In genomic region chr6:44771647-44772415, GRCh38 we compare ENCODE assay signal across 20 cellular contexts.
A peak's percentile ranks its signal among the peaks of the same experiment; 100 is the strongest.
DNase-seq lines count a peak whose midpoint lies in the region.
"Had no signal": no experiment of that assay in that cellular context is flagged by ENCODE, and none has a peak within 500 bp of the region (broad histone marks: within the 10 kb centered on the region; RNA-seq: fewer than 3 reads in every experiment).

No MANE protein-coding gene starts in this region.

- peaks cover 7% of the 10 kb centered on the region for H3K9me3 ChIP-seq in MG63
- H3K9me3 ChIP-seq: HAP-1 had no signal

- no peak overlapping the region for H2BK15ac ChIP-seq in mesendoderm (replicated peaks; ENCODE audit: low read depth)

- H3K9me3 Mint-ChIP-seq in dendritic cell treated with granulocyte-macrophage colony-stimulating factor and Interleukin-4, amounts not matched to agents 40 ng/mL and 50 ng/mL, for 4 days, result peaks cover 13% of the 10 kb centered on the region

- no peak overlapping the region for H4K8ac ChIP-seq in mesendoderm (ENCODE audit: low read depth, low read length)

- no peak overlapping the region for H3K27ac ChIP-seq in mesendoderm (ENCODE audit: low read depth, low read length)
- H3K27ac ChIP-seq: hepatocyte, HL-60 had no signal

- WGBS in mesendoderm (ENCODE audit: extremely low coverage, insufficient coverage, low lambda C conversion rate), result no CpG with 5 or more reads among the region's 4 CpGs

- H3K4ac ChIP-seq in mesendoderm (ENCODE audit: low read depth, low read length), result no peak overlapping the region

- H3K36me3 ChIP-seq in MG63 (no peaks in the 10 kb centered on the region), mesendoderm (ENCODE audit: control insufficient read depth, insufficient read depth, low read length) (no peaks in the 10 kb centered on the region)
- H3K36me3 ChIP-seq: HAP-1 had no signal

- no peaks in the 10 kb centered on the region for H3K4me1 Mint-ChIP-seq in dendritic cell treated with granulocyte-macrophage colony-stimulating factor and Interleukin-4, amounts not matched to agents 40 ng/mL and 50 ng/mL, for 4 days (ENCODE audit: low read depth)
- H3K4me1 Mint-ChIP-seq: activated CD4-positive, alpha-beta T cell treated with anti-CD3 and anti-CD28 coated beads, Interleukin-2, amount 10 ng/mL, durations not matched to agents 7 days and 5 days had no signal

- no peaks in the 10 kb centered on the region for H3K79me2 ChIP-seq in mesendoderm (ENCODE audit: control insufficient read depth, insufficient read depth, low read length)
- H3K79me2 ChIP-seq: hepatocyte had no signal

- H3K27ac Mint-ChIP-seq in dendritic cell treated with granulocyte-macrophage colony-stimulating factor and Interleukin-4, amounts not matched to agents 40 ng/mL and 50 ng/mL, for 4 days, result peak overlapping the region; percentile 32
- H3K27ac Mint-ChIP-seq: activated CD4-positive, alpha-beta T cell treated with anti-CD3 and anti-CD28 coated beads, Interleukin-2, amount 10 ng/mL, durations not matched to agents 7 days and 5 days; CD4-positive, CD25-positive, alpha-beta regulatory T cell had no signal

- intact Hi-C loops in dendritic cell treated with granulocyte-macrophage colony-stimulating factor and Interleukin-4, amounts not matched to agents 40 ng/mL and 50 ng/mL, for 4 days (cut with micrococcal nuclease), result no loop called here

- H3K4me2 ChIP-seq in mesendoderm (ENCODE audit: low read length), result no peak overlapping the region
- H3K4me2 ChIP-seq: hepatocyte had no signal

- no peak overlapping the region for H4K5ac ChIP-seq in mesendoderm (ENCODE audit: low read length)

- H2AK5ac ChIP-seq in mesendoderm (ENCODE audit: low read length), result no peak overlapping the region

- H3K56ac ChIP-seq in mesendoderm (ENCODE audit: low read length), result no peak overlapping the region

- H3K23ac ChIP-seq in mesendoderm (ENCODE audit: low read length), result no peak overlapping the region

- DNase-seq in DMS79 (lab: John Stamatoyannopoulos, UW) (peak; percentile 14), MG63 (peak; percentile 56), mesendoderm (peak; percentile 31), NCI-H1930 (lab: John Stamatoyannopoulos, UW) (no peak), activated gamma-delta T cell (lab: John Stamatoyannopoulos, UW) (no peak), CD1c-positive myeloid dendritic cell (ENCODE audit: extremely low spot score) (no peak), DMS153 treated with DMSO at 0.1 percent for 48 hours (lab: John Stamatoyannopoulos, UW; ENCODE audit: unreplicated experiment) (no peak)
- DNase-seq: activated CD4-positive, alpha-beta T cell treated with anti-CD3 and anti-CD28 coated beads, Interleukin-2, amount 10 ng/mL, durations not matched to agents 7 days and 5 days; activated gamma-delta T cell treated with Interleukin-2 at 50 U/mL for 16 hours; CD4-positive, CD25-positive, alpha-beta regulatory T cell; DMS53; KBM-7; left cardiac atrium; NCI-H1092; stimulated activated naive CD8-positive, alpha-beta T cell treated with anti-CD3 and anti-CD28 coated beads, Interleukin-15, Interleukin-2, amounts not matched to agents 100 U/mL and 50 U/mL, for 24 hours; trophoblast cell had no signal

- H3K4me3 ChIP-seq in MG63 (no peak overlapping the region), mesendoderm (ENCODE audit: low read length) (no peak overlapping the region)
- H3K4me3 ChIP-seq: HAP-1, hepatocyte had no signal

- peak overlapping the region; percentile 84 for H3K18ac ChIP-seq in mesendoderm (ENCODE audit: low read length)

- H3K27me3 ChIP-seq in MG63 (no peaks in the 10 kb centered on the region), mesendoderm (ENCODE audit: insufficient read depth, low read length, poor library complexity) (no peaks in the 10 kb centered on the region)
- H3K27me3 ChIP-seq: hepatocyte had no signal

- no peak overlapping the region for H2BK5ac ChIP-seq in mesendoderm (ENCODE audit: low read length)

- no peaks in the 10 kb centered on the region for H3K36me3 Mint-ChIP-seq in dendritic cell treated with granulocyte-macrophage colony-stimulating factor and Interleukin-4, amounts not matched to agents 40 ng/mL and 50 ng/mL, for 4 days (ENCODE audit: low read depth)
- H3K36me3 Mint-ChIP-seq: CD4-positive, CD25-positive, alpha-beta regulatory T cell had no signal

- no peak overlapping the region for H2BK120ac ChIP-seq in mesendoderm (ENCODE audit: low read depth, low read length)

- H3K4me3 Mint-ChIP-seq in dendritic cell treated with granulocyte-macrophage colony-stimulating factor and Interleukin-4, amounts not matched to agents 40 ng/mL and 50 ng/mL, for 4 days, result no peak overlapping the region
- H3K4me3 Mint-ChIP-seq: activated CD4-positive, alpha-beta T cell treated with anti-CD3 and anti-CD28 coated beads, Interleukin-2, amount 10 ng/mL, durations not matched to agents 7 days and 5 days; CD4-positive, CD25-positive, alpha-beta regulatory T cell had no signal

- no peaks in the 10 kb centered on the region for H3K4me1 ChIP-seq in mesendoderm (ENCODE audit: control insufficient read depth, low read depth, low read length)
- H3K4me1 ChIP-seq: HAP-1 had no signal

- no peak overlapping the region for H3K9ac ChIP-seq in mesendoderm (ENCODE audit: low read length)

- no peaks in the 10 kb centered on the region for H3K79me1 ChIP-seq in mesendoderm (ENCODE audit: low read length)

- H3K27me3 Mint-ChIP-seq in dendritic cell treated with granulocyte-macrophage colony-stimulating factor and Interleukin-4, amounts not matched to agents 40 ng/mL and 50 ng/mL, for 4 days, result no peaks in the 10 kb centered on the region
- H3K27me3 Mint-ChIP-seq: activated CD4-positive, alpha-beta T cell treated with anti-CD3 and anti-CD28 coated beads, Interleukin-2, amount 10 ng/mL, durations not matched to agents 7 days and 5 days had no signal

Comparison
In these comparisons a context has a peak if more than half of its experiments do, and no peak if none do; other contexts are left out.
1. DNase-seq: peak in DMS79 (single experiment), MG63 (single experiment) and mesendoderm (single experiment); none in NCI-H1930 (0 of 2), activated gamma-delta T cell (single experiment), CD1c-positive myeloid dendritic cell (single experiment) and DMS153 treated with DMSO at 0.1 percent for 48 hours (single experiment).